Comparison of ENCODE assay signal across 9 cellular contexts in the genomic region with DNA sequence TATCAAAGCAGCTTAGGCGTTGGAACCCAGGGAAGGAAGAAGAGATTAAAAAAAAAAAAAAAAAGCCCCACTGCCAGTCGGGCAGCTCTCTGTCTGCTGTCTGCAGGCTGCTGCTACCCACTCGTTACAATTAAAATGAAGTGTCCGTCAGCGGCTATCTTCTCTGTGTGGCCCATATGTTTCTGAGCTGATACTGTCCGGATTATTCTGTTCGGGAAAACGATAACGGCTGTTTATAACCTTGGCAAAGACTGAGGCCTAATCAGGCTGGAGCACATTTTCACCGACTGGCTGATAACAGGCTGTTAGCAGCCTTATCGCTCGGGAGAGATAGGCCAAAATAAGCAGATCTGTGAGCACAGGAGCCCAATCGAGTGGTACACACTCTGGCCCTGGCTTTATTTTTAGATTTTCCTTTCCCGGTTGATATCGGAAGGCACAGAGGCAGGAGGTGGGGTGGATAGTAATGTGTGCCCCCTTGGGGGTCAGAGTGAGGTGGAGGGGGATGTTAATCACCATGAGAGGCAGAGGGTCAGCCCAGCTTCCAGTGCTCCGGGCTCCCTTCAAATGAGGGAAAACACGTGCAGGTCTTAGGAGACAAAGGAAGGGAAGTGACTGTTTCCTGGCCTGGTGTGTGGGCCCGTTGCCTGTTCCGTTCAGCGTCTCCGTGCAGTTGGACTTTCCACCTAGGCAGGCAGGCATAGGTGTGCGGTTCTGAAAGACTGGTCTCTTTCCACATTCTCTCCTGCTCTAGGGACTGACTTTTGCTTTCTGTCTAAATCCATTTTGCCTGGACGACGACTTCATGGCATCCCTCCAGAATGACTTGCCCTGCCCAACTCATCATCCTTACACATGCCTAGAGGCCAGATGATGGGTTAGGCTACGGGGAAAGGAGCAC.
DNase-seq lines count a peak whose midpoint lies in the region; ATAC-seq, FAIRE-seq and TF ChIP-seq lines count a peak whose summit lies in the region.
"Had no signal": no experiment of that assay in that cellular context is flagged by ENCODE, and none has a peak within 500 bp of the region (broad histone marks: within the 10 kb centered on the region; RNA-seq: fewer than 3 reads in every experiment).

No MANE protein-coding gene starts in this region.

- intact Hi-C loops in heart left ventricle (cut with DNase I) = loop anchor here in 4 of 10 donors (5.0 to 10.0 kb wide), 4 partner anchors 35 to 155 kb away; a partner anchor contains a TSS
- intact Hi-C loops in pancreas (cut with DNase I) = no loop called here

- H3K9me3 ChIP-seq in adipocyte (ENCODE audit: control insufficient read depth, low read length) (no peaks in the 10 kb centered on the region), heart left ventricle (no peaks in the 10 kb centered on the region), pancreas (no peaks in the 10 kb centered on the region)

- TF ChIP-seq CTCF in heart left ventricle (IDR thresholded peaks at IDR 0.05) = no peak
- TF ChIP-seq CTCF in pancreas (IDR thresholded peaks at IDR 0.05) = no peak

- H3K9ac ChIP-seq in adipocyte (ENCODE audit: low read length) = peak overlapping the region; percentile 51

- 17 to 20% (median 18%) methylated on average over 23 to 25 of the region's 25 CpGs for WGBS in heart left ventricle, 4 donors
- 8 to 9% methylated on average over 25 of the region's 25 CpGs for WGBS in pancreas, 2 donors

- H3K27me3 ChIP-seq in adipocyte (replicated peaks; ENCODE audit: control insufficient read depth, insufficient read depth, low read length) = no peaks in the 10 kb centered on the region
- no peaks in the 10 kb centered on the region for H3K27me3 ChIP-seq in heart left ventricle
- H3K27me3 ChIP-seq in pancreas = no peaks in the 10 kb centered on the region

- DNase-seq in DMS 273 (lab: John Stamatoyannopoulos, UW; ENCODE audit: unreplicated experiment) = peak; percentile 92
- DNase-seq in adipocyte (ENCODE audit: low read depth) = no peak
- DNase-seq in heart left ventricle = peak in 4 of 5 donors; percentile 27 to 47 (median 41)
- peak in 4 of 6 donors; percentile 33 to 82 (median 49) for DNase-seq in pancreas
- no peak for DNase-seq in dedifferentiated amniotic fluid mesenchymal stem cell (ENCODE audit: extremely low spot score)
- DNase-seq in T-helper 2 cell = no peak
- no peak for DNase-seq in NCI-H69 (lab: John Stamatoyannopoulos, UW)
- DNase-seq: NCI-H2107 had no signal

- no peak for TF ChIP-seq POLR2A in heart left ventricle (IDR thresholded peaks at IDR 0.05)

- H3K36me3 ChIP-seq in adipocyte (ENCODE audit: control insufficient read depth, insufficient read depth, low read length, severe bottlenecking) (no peaks in the 10 kb centered on the region), heart left ventricle (no peaks in the 10 kb centered on the region), pancreas (no peaks in the 10 kb centered on the region)

- H3K4me1 ChIP-seq in adipocyte (ENCODE audit: control insufficient read depth, insufficient read depth, low read length) (peaks cover 43% of the 10 kb centered on the region), heart left ventricle (peaks cover 3 to 83% (median 48%) of the 10 kb centered on the region in 12 donors), pancreas (peaks cover 48 to 73% (median 59%) of the 10 kb centered on the region in 3 donors)

- H3K27ac ChIP-seq in heart left ventricle = peak overlapping the region; percentile 45 to 82 (median 70)
- peak overlapping the region; percentile 36 to 90 (median 76) for H3K27ac ChIP-seq in pancreas

- H3K4me3 ChIP-seq in adipocyte (ENCODE audit: low read length) (no peak overlapping the region), heart left ventricle (no peak overlapping the region), pancreas (no peak overlapping the region)

- ATAC-seq in heart left ventricle = peak; percentile 66 to 94 (median 70)
- peak; percentile 63 to 87 (median 83) for ATAC-seq in pancreas
- no peak for ATAC-seq in HG02571 (IDR thresholded peaks at IDR 0.05; ENCODE audit: unreplicated experiment)

- no peak for FAIRE-seq in pancreas (lab: Jason Lieb, UNC)

Comparison
In these comparisons a context has a peak if more than half of its experiments do, and no peak if none do; other contexts are left out.
1. DNase-seq: peak in DMS 273 (single experiment), heart left ventricle (4 of 5) and pancreas (4 of 6); none in adipocyte (single experiment), dedifferentiated amniotic fluid mesenchymal stem cell (single experiment), T-helper 2 cell (0 of 5) and NCI-H69 (single experiment).